Comparison of ENCODE assay signal across 17 cellular contexts in the genomic region with DNA sequence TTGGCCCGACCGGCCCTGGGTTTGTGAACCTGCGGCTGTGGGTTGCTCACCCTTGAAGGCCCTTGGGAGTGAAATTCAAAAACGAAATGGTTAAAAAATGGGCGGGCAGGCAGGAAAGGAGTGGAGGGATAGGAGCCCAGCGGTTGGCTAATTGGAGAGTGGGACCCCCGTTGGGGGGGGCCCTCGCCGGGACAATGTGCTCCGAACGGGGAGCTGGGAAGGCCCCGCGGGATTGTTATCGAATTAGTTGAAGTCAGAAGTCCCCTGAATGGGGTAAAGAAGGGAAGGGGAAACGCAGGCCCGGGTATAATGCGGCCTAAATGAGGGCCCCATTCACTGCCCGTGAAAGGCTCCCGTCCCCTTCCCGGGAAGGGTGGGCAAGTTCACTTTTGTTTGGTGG.
"Had no signal": no experiment of that assay in that cellular context is flagged by ENCODE, and none has a peak within 500 bp of the region (broad histone marks: within the 10 kb centered on the region; RNA-seq: fewer than 3 reads in every experiment).

No MANE protein-coding gene starts in this region.

- FAIRE-seq: frontal cortex, kidney, small intestine had no signal

- H3K4me1 ChIP-seq: left lung, psoas muscle, right lobe of liver, upper lobe of right lung had no signal

- H3K4me3 ChIP-seq: left lung, psoas muscle, right lobe of liver, upper lobe of right lung had no signal

- DNase-seq: activated CD4-positive, alpha-beta T cell treated with anti-CD3 and anti-CD28 coated beads for 36 hours; activated CD4-positive, alpha-beta T cell treated with anti-CD3 and anti-CD28 coated beads, Interleukin-2, amount 50 U/mL, for 48 hours; activated gamma-delta T cell treated with Interleukin-2 at 50 U/mL for 16 hours; effector CD4-positive, alpha-beta T cell; hypothalamus; kidney; left lung; midbrain; psoas muscle; right lobe of liver; small intestine; stimulated activated CD4-positive, alpha-beta T cell treated with anti-CD3 and anti-CD28 coated beads, Interleukin-15, amount 100 ng/mL, for 24 hours; stimulated activated CD4-positive, alpha-beta T cell treated with anti-CD3 and anti-CD28 coated beads, Interleukin-2, amount 100 ng/mL, for 48 hours; stimulated activated naive CD8-positive, alpha-beta T cell treated with anti-CD3 and anti-CD28 coated beads, Interleukin-15, amount 100 ng/mL, for 72 hours; T-helper 2 cell; upper lobe of right lung had no signal

- H3K36me3 ChIP-seq: left lung, right lobe of liver, upper lobe of right lung had no signal

- H3K27ac ChIP-seq: left lung, psoas muscle, right lobe of liver, upper lobe of right lung had no signal

- H3K27me3 ChIP-seq: right lobe of liver, upper lobe of right lung had no signal

- H3K9me3 ChIP-seq: left lung, psoas muscle, right lobe of liver, upper lobe of right lung had no signal
